Comparison of ENCODE assay signal across 19 cellular contexts in genomic region chr12:59079472-59079871, GRCh38.
"Had no signal": no experiment of that assay in that cellular context is flagged by ENCODE, and none has a peak within 500 bp of the region (broad histone marks: within the 10 kb centered on the region; RNA-seq: fewer than 3 reads in every experiment).

No MANE protein-coding gene starts in this region.

- H3K36me3 ChIP-seq: neural progenitor cell, ovary, tibial artery, vagina had no signal

- H3K27me3 ChIP-seq: body of pancreas, neural progenitor cell, ovary, tibial artery, vagina had no signal

- H3K4me3 ChIP-seq: body of pancreas, neural progenitor cell, ovary, tibial artery, vagina had no signal

- H3K27ac ChIP-seq: body of pancreas, neural progenitor cell, ovary, tibial artery, vagina had no signal

- H3K9me3 ChIP-seq: body of pancreas, ovary, tibial artery, vagina had no signal

- ATAC-seq: activated T-cell treated with anti-CD3 and anti-CD28 coated beads, Interleukin-2, amount 50 U/mL, for 72 hours; stimulated activated effector memory CD8-positive, alpha-beta T cell treated with anti-CD3 and anti-CD28 coated beads, Interleukin-12 subunit alpha, Interleukin-12 subunit beta, amount 100 ng/mL, for 72 hours had no signal

- DNase-seq: activated B cell treated with CpG ODN at 0.5 μM for 24 hours; activated CD4-positive, alpha-beta T cell treated with anti-CD3 and anti-CD28 coated beads, Interleukin-2, amount 10 ng/mL, durations not matched to agents 7 days and 5 days; activated CD8-positive, alpha-beta memory T cell treated with anti-CD3 and anti-CD28 coated beads, Interleukin-2, amount 50 U/mL, for 48 hours; activated gamma-delta T cell treated with Interleukin-2 at 50 U/mL for 16 hours; activated T-cell treated with anti-CD3 and anti-CD28 coated beads, Interleukin-2, amount 50 U/mL, for 72 hours; amygdala; effector memory CD4-positive, alpha-beta T cell; erythroblast; hypothalamus; kidney glomerular epithelial cell; ovary; stimulated activated CD4-positive, alpha-beta T cell treated with anti-CD3 and anti-CD28 coated beads, Interleukin-12 subunit alpha, Interleukin-12 subunit beta, amount 100 ng/mL, for 4 hours; stimulated activated CD4-positive, alpha-beta T cell treated with anti-CD3 and anti-CD28 coated beads, Interleukin-2, amount 100 ng/mL, for 24 hours; T-helper 2 cell; tibial artery had no signal
